ENCODE assay signal across 8 cellular contexts in genomic region chr17:15261063-15261817, GRCh38. TPM values are rescaled to one million over a fixed set of nuclear protein-coding genes. Genes with fewer than 3 reads are reported as not detected.
DNase-seq lines count a peak whose midpoint lies in the region; ATAC-seq and TF ChIP-seq lines count a peak whose summit lies in the region.

No MANE protein-coding gene starts in this region.

- peak overlapping the region; percentile 66 for H3K4me2 ChIP-seq in OCI-LY3 (ENCODE audit: low read length)

- H3K79me2 ChIP-seq in OCI-LY3 (ENCODE audit: low read length): no peaks in the 10 kb centered on the region

- H3K36me3 ChIP-seq in OCI-LY3 (replicated peaks; ENCODE audit: low read depth, low read length) (no peaks in the 10 kb centered on the region), left lung (peaks cover 0 to 15% of the 10 kb centered on the region in 2 donors), stomach (peaks cover 15 to 26% (median 17%) of the 10 kb centered on the region in 4 donors)

- H3K9ac ChIP-seq in OCI-LY3 (ENCODE audit: low read length): no peak overlapping the region

- intact Hi-C loops in left lung (cut with DNase I): loop anchor here in 1 of 2 donors (5.0 kb wide), 1 partner anchor 241 kb away; no protein-coding TSS in a partner anchor
- intact Hi-C loops in stomach (cut with DNase I; ENCODE audit: low total_unique reads): no loop called here

- 3 to 4% (median 3%) methylated on average over 38 to 40 of the region's 40 CpGs for WGBS in stomach, 5 donors

- ATAC-seq in left lung (peak; percentile 17), HG03159 (IDR thresholded peaks at IDR 0.05; ENCODE audit: unreplicated experiment) (no peak)

- H2AFZ ChIP-seq in OCI-LY3 (ENCODE audit: low read depth, low read length): peak overlapping the region; percentile 70; the same call in 1 of the 2 replicates

- no peak overlapping the region for H3K27ac ChIP-seq in OCI-LY3 (ENCODE audit: low read length)
- peak overlapping the region; percentile 69 to 93 for H3K27ac ChIP-seq in left lung
- H3K27ac ChIP-seq in stomach: peak overlapping the region; percentile 47 to 99 (median 96)

- peak; percentile 27 for DNase-seq in G401 (ENCODE audit: low spot score)
- DNase-seq in dedifferentiated amniotic fluid mesenchymal stem cell (ENCODE audit: extremely low spot score): peak; percentile 65
- no peak for DNase-seq in left lung
- peak; percentile 36 for DNase-seq in stomach
- no peak for DNase-seq in NCI-H345 (lab: John Stamatoyannopoulos, UW)
- DNase-seq in activated naive CD4-positive, alpha-beta T cell (lab: John Stamatoyannopoulos, UW): no peak

- H3K4me3 ChIP-seq in OCI-LY3 (ENCODE audit: low read length) (peak overlapping the region; percentile 84), left lung (peak overlapping the region; percentile 44 to 47), stomach (peak overlapping the region; percentile 57 to 61 (median 58))

- H3K27me3 ChIP-seq in OCI-LY3 (ENCODE audit: low read depth, low read length) (no peaks in the 10 kb centered on the region), left lung (peaks cover 0 to 71% of the 10 kb centered on the region in 2 donors), stomach (peaks cover 0 to 45% (median 25%) of the 10 kb centered on the region in 3 donors)

- in situ Hi-C loops in G401 (cut with HindIII; ENCODE audit: low sequenced_read_pairs): no loop called here

- H3K4me1 ChIP-seq in OCI-LY3 (ENCODE audit: low read length) (peaks cover 7% of the 10 kb centered on the region; the same call in 1 of the 2 replicates), left lung (peaks cover 4 to 65% of the 10 kb centered on the region in 2 donors), stomach (peaks cover 44 to 89% (median 85%) of the 10 kb centered on the region in 4 donors)

- H3K9me3 ChIP-seq in OCI-LY3 (ENCODE audit: insufficient read depth, low read length) (no peaks in the 10 kb centered on the region), left lung (no peaks in the 10 kb centered on the region), stomach (no peaks in the 10 kb centered on the region)

- no peak for TF ChIP-seq POLR2A in stomach (IDR thresholded peaks at IDR 0.05)

- H4K20me1 ChIP-seq in OCI-LY3 (ENCODE audit: insufficient read depth, low read length): no peaks in the 10 kb centered on the region

- TF ChIP-seq EP300 in stomach (IDR thresholded peaks at IDR 0.05): no peak

- TF ChIP-seq CTCF in OCI-LY3 (IDR thresholded peaks at IDR 0.05; ENCODE audit: low read depth, low read length) (no peak), left lung (IDR thresholded peaks at IDR 0.05) (no peak), stomach (IDR thresholded peaks at IDR 0.05) (peak in 1 of 7 experiments; percentile 1)

RNA-seq across cellular contexts. Expression of gene PMP22, which starts 3.9 kb away (rescaled TPM):
- 3.2 TPM in 1 of 2 replicates, not detected in the other for total RNA-seq in G401 (2014; rRNA removed; shearing (Covaris generic))
- total RNA-seq in left lung (100 to 1,000 TPM; 109 to 165 TPM), stomach (100 to 1,000 TPM in 1 of 5 donors, 10 to 100 TPM in 4; 35.6 to 168 (median 64.5) TPM)
- polyA plus RNA-seq in stomach: 10 to 100 TPM; 34.2 to 54.4 (median 49.0) TPM

Comparison
In these comparisons a context has a peak if more than half of its experiments do, and no peak if none do; other contexts are left out.
1. DNase-seq: peak in G401 (single experiment), dedifferentiated amniotic fluid mesenchymal stem cell (single experiment) and stomach (single experiment); none in left lung (0 of 2), NCI-H345 (single experiment) and activated naive CD4-positive, alpha-beta T cell (0 of 4).
2. Peak in every context shown above with its lines, with median percentiles within 50 percentile points of each other: H3K4me3 ChIP-seq.